Comparison of ENCODE assay signal across 27 cellular contexts in the genomic region with DNA sequence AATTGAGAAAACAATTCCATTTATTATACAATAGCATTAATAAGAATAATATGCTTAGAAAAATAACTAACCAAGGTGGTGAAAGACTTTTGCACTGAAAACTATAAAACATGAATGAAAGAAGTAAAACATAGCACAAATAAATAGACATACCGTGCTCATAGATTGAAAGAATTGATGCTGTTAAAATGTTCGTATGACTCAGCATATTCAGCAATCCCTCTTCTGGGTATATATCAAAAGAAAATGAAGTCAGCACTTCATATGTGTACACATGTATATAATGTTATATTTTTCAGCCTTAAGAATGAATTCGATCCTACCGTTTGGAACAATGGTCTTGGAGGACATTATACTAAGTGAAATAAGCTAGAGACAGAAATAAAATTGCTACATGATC.
"Had no signal": no experiment of that assay in that cellular context is flagged by ENCODE, and none has a peak within 500 bp of the region (broad histone marks: within the 10 kb centered on the region; RNA-seq: fewer than 3 reads in every experiment).

No MANE protein-coding gene starts in this region.

- H3K27ac ChIP-seq: brain microvascular endothelial cell, esophagus muscularis mucosa, foreskin keratinocyte, gastrocnemius medialis, heart left ventricle had no signal

- H3K4me1 ChIP-seq: esophagus muscularis mucosa, foreskin keratinocyte, gastrocnemius medialis, heart left ventricle had no signal

- H3K9me3 ChIP-seq: esophagus muscularis mucosa, gastrocnemius medialis, heart left ventricle had no signal

- H3K27me3 ChIP-seq: brain microvascular endothelial cell, esophagus muscularis mucosa, foreskin keratinocyte, gastrocnemius medialis, heart left ventricle had no signal

- DNase-seq: activated CD4-positive, alpha-beta memory T cell treated with anti-CD3 and anti-CD28 coated beads, Interleukin-2, amount 10 ng/mL, durations not matched to agents 7 days and 5 days; activated CD4-positive, alpha-beta T cell treated with anti-CD3 and anti-CD28 coated beads for 1 hour; activated CD4-positive, alpha-beta T cell treated with anti-CD3 and anti-CD28 coated beads for 4 hours; activated CD4-positive, alpha-beta T cell treated with anti-CD3 and anti-CD28 coated beads, Interleukin-2, amount 10 ng/mL, durations not matched to agents 7 days and 5 days; activated CD4-positive, alpha-beta T cell treated with anti-CD3 and anti-CD28 coated beads, Interleukin-2, amount 50 U/mL, for 4 hours; activated CD8-positive, alpha-beta memory T cell treated with anti-CD3 and anti-CD28 coated beads, Interleukin-2, amount 50 U/mL, for 48 hours; activated gamma-delta T cell; activated naive CD4-positive, alpha-beta T cell; activated naive CD4-positive, alpha-beta T cell treated with anti-CD3 and anti-CD28 coated beads, Interleukin-2, amount 10 ng/mL, durations not matched to agents 7 days and 5 days; activated naive CD8-positive, alpha-beta T cell treated with anti-CD3 and anti-CD28 coated beads, Interleukin-2, amount 10 ng/mL, durations not matched to agents 7 days and 5 days; activated T-cell treated with anti-CD3 and anti-CD28 coated beads for 4 hours; activated T-cell treated with anti-CD3 and anti-CD28 coated beads, Interleukin-2, amount 50 U/mL, for 24 hours; activated T-cell treated with anti-CD3 and anti-CD28 coated beads, Interleukin-2, amount 50 U/mL, for 72 hours; brain microvascular endothelial cell; cortex of kidney; dermis blood vessel endothelial cell; effector CD4-positive, alpha-beta T cell; effector memory CD8-positive, alpha-beta T cell; erythroblast; foreskin keratinocyte; gastrocnemius medialis; glutamatergic neuron; heart left ventricle; T-helper 2 cell had no signal

- FAIRE-seq: bronchial epithelial cell had no signal

- H3K4me3 ChIP-seq: esophagus muscularis mucosa, gastrocnemius medialis, heart left ventricle had no signal

- ATAC-seq: activated naive CD4-positive, alpha-beta T cell treated with anti-CD3 and anti-CD28 coated beads, Interleukin-2, amount 50 U/mL, for 72 hours; activated T-cell treated with anti-CD3 and anti-CD28 coated beads, Interleukin-2, amount 50 U/mL, for 72 hours; effector memory CD8-positive, alpha-beta T cell; foreskin keratinocyte; gastrocnemius medialis; heart left ventricle had no signal

- H3K36me3 ChIP-seq: brain microvascular endothelial cell, esophagus muscularis mucosa, gastrocnemius medialis, heart left ventricle had no signal
